Comparison of ENCODE assay signal across 1 cellular context in the genomic region with DNA sequence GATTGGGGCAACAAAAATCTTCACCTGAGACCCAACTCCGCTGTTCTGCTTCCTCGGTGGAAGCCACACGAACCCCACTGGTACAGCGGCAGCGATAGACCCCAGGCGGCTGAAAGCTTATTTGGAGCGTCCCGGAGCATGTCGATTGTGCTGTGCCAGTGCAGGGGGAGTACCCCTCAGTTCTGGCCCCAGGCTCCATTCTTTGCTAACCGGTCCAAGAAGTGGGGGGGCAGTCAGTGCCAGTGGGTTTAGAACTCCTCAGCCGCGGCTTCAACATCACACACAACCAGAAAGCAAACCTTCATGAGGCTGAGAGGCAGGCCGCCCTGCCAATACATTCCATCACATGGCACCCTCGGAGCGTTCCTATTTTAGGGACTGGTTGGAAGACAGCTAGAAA.
TF ChIP-seq lines count a peak whose summit lies in the region.

No MANE protein-coding gene starts in this region.

TF ChIP-seq in WTC11, 78 proteins besides CTCF, POLR2A, EP300 and RAD21 (continued from another document):
- TF ChIP-seq FOXP1 (CRISPR knock-in tag; IDR thresholded peaks at IDR 0.05; ENCODE audit: borderline replicate concordance) = no peak
- TF ChIP-seq, protein P1, sequence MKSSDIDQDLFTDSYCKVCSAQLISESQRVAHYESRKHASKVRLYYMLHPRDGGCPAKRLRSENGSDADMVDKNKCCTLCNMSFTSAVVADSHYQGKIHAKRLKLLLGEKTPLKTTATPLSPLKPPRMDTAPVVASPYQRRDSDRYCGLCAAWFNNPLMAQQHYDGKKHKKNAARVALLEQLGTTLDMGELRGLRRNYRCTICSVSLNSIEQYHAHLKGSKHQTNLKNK (CRISPR knock-in tag; IDR thresholded peaks at IDR 0.05) = no peak
- no peak for TF ChIP-seq ESRRA (CRISPR knock-in tag; IDR thresholded peaks at IDR 0.05; ENCODE audit: borderline replicate concordance)
- no peak for TF ChIP-seq IRF2 (CRISPR knock-in tag; IDR thresholded peaks at IDR 0.05; ENCODE audit: borderline replicate concordance, low read depth)
